1 cellular context compared by ENCODE assay signal in genomic region chr15:68818671-68819450, GRCh38.
A peak's percentile ranks its signal among the peaks of the same experiment; 100 is the strongest.
TF ChIP-seq lines count a peak whose summit lies in the region.

No MANE protein-coding gene starts in this region.

TF ChIP-seq in HepG2, 621 proteins besides CTCF, POLR2A, EP300 and RAD21 (continued from another document and continues in another):
- TF ChIP-seq, protein P1, sequence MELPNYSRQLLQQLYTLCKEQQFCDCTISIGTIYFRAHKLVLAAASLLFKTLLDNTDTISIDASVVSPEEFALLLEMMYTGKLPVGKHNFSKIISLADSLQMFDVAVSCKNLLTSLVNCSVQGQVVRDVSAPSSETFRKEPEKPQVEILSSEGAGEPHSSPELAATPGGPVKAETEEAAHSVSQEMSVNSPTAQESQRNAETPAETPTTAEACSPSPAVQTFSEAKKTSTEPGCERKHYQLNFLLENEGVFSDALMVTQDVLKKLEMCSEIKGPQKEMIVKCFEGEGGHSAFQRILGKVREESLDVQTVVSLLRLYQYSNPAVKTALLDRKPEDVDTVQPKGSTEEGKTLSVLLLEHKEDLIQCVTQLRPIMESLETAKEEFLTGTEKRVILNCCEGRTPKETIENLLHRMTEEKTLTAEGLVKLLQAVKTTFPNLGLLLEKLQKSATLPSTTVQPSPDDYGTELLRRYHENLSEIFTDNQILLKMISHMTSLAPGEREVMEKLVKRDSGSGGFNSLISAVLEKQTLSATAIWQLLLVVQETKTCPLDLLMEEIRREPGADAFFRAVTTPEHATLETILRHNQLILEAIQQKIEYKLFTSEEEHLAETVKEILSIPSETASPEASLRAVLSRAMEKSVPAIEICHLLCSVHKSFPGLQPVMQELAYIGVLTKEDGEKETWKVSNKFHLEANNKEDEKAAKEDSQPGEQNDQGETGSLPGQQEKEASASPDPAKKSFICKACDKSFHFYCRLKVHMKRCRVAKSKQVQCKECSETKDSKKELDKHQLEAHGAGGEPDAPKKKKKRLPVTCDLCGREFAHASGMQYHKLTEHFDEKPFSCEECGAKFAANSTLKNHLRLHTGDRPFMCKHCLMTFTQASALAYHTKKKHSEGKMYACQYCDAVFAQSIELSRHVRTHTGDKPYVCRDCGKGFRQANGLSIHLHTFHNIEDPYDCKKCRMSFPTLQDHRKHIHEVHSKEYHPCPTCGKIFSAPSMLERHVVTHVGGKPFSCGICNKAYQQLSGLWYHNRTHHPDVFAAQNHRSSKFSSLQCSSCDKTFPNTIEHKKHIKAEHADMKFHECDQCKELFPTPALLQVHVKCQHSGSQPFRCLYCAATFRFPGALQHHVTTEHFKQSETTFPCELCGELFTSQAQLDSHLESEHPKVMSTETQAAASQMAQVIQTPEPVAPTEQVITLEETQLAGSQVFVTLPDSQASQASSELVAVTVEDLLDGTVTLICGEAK (IDR thresholded peaks at IDR 0.05): no peak
- TF ChIP-seq, protein P1 (CRISPR knock-in tag; IDR thresholded peaks at IDR 0.05): 0 out of 2 replicates have a peak, but pooled peaks have one; percentile 16
- TF ChIP-seq, protein P2, sequence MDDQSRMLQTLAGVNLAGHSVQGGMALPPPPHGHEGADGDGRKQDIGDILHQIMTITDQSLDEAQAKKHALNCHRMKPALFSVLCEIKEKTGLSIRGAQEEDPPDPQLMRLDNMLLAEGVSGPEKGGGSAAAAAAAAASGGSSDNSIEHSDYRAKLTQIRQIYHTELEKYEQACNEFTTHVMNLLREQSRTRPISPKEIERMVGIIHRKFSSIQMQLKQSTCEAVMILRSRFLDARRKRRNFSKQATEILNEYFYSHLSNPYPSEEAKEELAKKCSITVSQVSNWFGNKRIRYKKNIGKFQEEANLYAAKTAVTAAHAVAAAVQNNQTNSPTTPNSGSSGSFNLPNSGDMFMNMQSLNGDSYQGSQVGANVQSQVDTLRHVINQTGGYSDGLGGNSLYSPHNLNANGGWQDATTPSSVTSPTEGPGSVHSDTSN (CRISPR knock-in tag; IDR thresholded peaks at IDR 0.05; ENCODE audit: borderline replicate concordance): no peak
- peak; percentile 30 for TF ChIP-seq AGO1 (IDR thresholded peaks at IDR 0.05; ENCODE audit: low read depth, low read length, poor library complexity, severe bottlenecking)
- TF ChIP-seq, protein P3, sequence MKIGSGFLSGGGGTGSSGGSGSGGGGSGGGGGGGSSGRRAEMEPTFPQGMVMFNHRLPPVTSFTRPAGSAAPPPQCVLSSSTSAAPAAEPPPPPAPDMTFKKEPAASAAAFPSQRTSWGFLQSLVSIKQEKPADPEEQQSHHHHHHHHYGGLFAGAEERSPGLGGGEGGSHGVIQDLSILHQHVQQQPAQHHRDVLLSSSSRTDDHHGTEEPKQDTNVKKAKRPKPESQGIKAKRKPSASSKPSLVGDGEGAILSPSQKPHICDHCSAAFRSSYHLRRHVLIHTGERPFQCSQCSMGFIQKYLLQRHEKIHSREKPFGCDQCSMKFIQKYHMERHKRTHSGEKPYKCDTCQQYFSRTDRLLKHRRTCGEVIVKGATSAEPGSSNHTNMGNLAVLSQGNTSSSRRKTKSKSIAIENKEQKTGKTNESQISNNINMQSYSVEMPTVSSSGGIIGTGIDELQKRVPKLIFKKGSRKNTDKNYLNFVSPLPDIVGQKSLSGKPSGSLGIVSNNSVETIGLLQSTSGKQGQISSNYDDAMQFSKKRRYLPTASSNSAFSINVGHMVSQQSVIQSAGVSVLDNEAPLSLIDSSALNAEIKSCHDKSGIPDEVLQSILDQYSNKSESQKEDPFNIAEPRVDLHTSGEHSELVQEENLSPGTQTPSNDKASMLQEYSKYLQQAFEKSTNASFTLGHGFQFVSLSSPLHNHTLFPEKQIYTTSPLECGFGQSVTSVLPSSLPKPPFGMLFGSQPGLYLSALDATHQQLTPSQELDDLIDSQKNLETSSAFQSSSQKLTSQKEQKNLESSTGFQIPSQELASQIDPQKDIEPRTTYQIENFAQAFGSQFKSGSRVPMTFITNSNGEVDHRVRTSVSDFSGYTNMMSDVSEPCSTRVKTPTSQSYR (CRISPR knock-in tag; IDR thresholded peaks at IDR 0.05; ENCODE audit: borderline replicate concordance): peak; percentile 86; the same call in 1 of the 2 replicates
- TF ChIP-seq, protein P4, sequence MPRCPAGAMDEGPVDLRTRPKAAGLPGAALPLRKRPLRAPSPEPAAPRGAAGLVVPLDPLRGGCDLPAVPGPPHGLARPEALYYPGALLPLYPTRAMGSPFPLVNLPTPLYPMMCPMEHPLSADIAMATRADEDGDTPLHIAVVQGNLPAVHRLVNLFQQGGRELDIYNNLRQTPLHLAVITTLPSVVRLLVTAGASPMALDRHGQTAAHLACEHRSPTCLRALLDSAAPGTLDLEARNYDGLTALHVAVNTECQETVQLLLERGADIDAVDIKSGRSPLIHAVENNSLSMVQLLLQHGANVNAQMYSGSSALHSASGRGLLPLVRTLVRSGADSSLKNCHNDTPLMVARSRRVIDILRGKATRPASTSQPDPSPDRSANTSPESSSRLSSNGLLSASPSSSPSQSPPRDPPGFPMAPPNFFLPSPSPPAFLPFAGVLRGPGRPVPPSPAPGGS (CRISPR knock-in tag; IDR thresholded peaks at IDR 0.05): no peak
- TF ChIP-seq, protein P5, sequence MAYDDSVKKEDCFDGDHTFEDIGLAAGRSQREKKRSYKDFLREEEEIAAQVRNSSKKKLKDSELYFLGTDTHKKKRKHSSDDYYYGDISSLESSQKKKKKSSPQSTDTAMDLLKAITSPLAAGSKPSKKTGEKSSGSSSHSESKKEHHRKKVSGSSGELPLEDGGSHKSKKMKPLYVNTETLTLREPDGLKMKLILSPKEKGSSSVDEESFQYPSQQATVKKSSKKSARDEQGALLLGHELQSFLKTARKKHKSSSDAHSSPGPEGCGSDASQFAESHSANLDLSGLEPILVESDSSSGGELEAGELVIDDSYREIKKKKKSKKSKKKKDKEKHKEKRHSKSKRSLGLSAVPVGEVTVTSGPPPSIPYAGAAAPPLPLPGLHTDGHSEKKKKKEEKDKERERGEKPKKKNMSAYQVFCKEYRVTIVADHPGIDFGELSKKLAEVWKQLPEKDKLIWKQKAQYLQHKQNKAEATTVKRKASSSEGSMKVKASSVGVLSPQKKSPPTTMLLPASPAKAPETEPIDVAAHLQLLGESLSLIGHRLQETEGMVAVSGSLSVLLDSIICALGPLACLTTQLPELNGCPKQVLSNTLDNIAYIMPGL (CRISPR knock-in tag; IDR thresholded peaks at IDR 0.05; ENCODE audit: borderline replicate concordance in 1 of 2, low read depth in 1 of 2): peak; percentile 11 to 29; a peak in 1 of 4 replicates
- TF ChIP-seq HOXA9 (CRISPR knock-in tag; IDR thresholded peaks at IDR 0.05; ENCODE audit: borderline replicate concordance): 0 out of 2 replicates have a peak, but pooled peaks have one; percentile 19
- TF ChIP-seq AKAP8 (CRISPR knock-in tag; IDR thresholded peaks at IDR 0.05): peak; percentile 66; the same call in 1 of the 2 replicates
- 0 out of 2 replicates have a peak, but pooled peaks have one; percentile 19 for TF ChIP-seq E2F1 (CRISPR knock-in tag; IDR thresholded peaks at IDR 0.05)
- TF ChIP-seq IKZF5 (CRISPR knock-in tag; IDR thresholded peaks at IDR 0.05): no peak; the same call in 1 of the 2 replicates
- TF ChIP-seq ZNF224 (CRISPR knock-in tag; IDR thresholded peaks at IDR 0.05): 0 out of 2 replicates have a peak, but pooled peaks have one; percentile 65
- TF ChIP-seq PAX8 (CRISPR knock-in tag; IDR thresholded peaks at IDR 0.05; ENCODE audit: borderline replicate concordance): no peak
- TF ChIP-seq SMYD3 (CRISPR knock-in tag; IDR thresholded peaks at IDR 0.05): no peak
- no peak for TF ChIP-seq NR2C2 (CRISPR knock-in tag; IDR thresholded peaks at IDR 0.05; ENCODE audit: borderline replicate concordance)
- no peak for TF ChIP-seq ZNF232 (CRISPR knock-in tag; IDR thresholded peaks at IDR 0.05; ENCODE audit: borderline replicate concordance)
- TF ChIP-seq HOXA5 (CRISPR knock-in tag; IDR thresholded peaks at IDR 0.05): no peak
- TF ChIP-seq ZNF790 (CRISPR knock-in tag; IDR thresholded peaks at IDR 0.05; ENCODE audit: borderline replicate concordance): no peak
- no peak; the same call in 1 of the 2 replicates for TF ChIP-seq GABPA (IDR thresholded peaks at IDR 0.05; ENCODE audit: low read depth, low read length)
- TF ChIP-seq GABPA (CRISPR knock-in tag; IDR thresholded peaks at IDR 0.05; ENCODE audit: low read depth): 0 out of 2 replicates have a peak, but pooled peaks have one; percentile 13
- TF ChIP-seq HNF1B (CRISPR knock-in tag; IDR thresholded peaks at IDR 0.05): 0 out of 2 replicates have a peak, but pooled peaks have one; percentile 33
- no peak for TF ChIP-seq NFIC (IDR thresholded peaks at IDR 0.05; ENCODE audit: low read length)
- no peak for TF ChIP-seq AFF4 (CRISPR knock-in tag; IDR thresholded peaks at IDR 0.05)
- peak; percentile 13; the same call in 1 of the 2 replicates for TF ChIP-seq ZNF564 (CRISPR knock-in tag; IDR thresholded peaks at IDR 0.05)
- no peak for TF ChIP-seq CC2D1A (CRISPR knock-in tag; IDR thresholded peaks at IDR 0.05)
- TF ChIP-seq KDM2A (CRISPR knock-in tag; IDR thresholded peaks at IDR 0.05; ENCODE audit: borderline replicate concordance, low read depth): peak; percentile 19; the same call in 1 of the 2 replicates
- no peak for TF ChIP-seq ZBTB42 (CRISPR knock-in tag; IDR thresholded peaks at IDR 0.05)
